Comparison of ENCODE assay signal across 9 cellular contexts in genomic region chr3:114336122-114336697, GRCh38. TPM values are rescaled to one million over a fixed set of nuclear protein-coding genes. Genes with fewer than 3 reads are reported as not detected.
A peak's percentile ranks its signal among the peaks of the same experiment; 100 is the strongest.
DNase-seq lines count a peak whose midpoint lies in the region; ATAC-seq and TF ChIP-seq lines count a peak whose summit lies in the region.
"Had no signal": no experiment of that assay in that cellular context is flagged by ENCODE, and none has a peak within 500 bp of the region (broad histone marks: within the 10 kb centered on the region; RNA-seq: fewer than 3 reads in every experiment).

No MANE protein-coding gene starts in this region.

- H4K20me1 ChIP-seq in osteoblast (ENCODE audit: insufficient read depth, low read length) = peaks cover 5% of the 10 kb centered on the region

- peaks cover 7% of the 10 kb centered on the region for H3K9me3 Mint-ChIP-seq in chondrocyte (ENCODE audit: low read depth)

- no peak overlapping the region for H3K27ac Mint-ChIP-seq in chondrocyte (ENCODE audit: unreplicated experiment)

- H3K4me3 Mint-ChIP-seq in chondrocyte (ENCODE audit: unreplicated experiment) = no peak overlapping the region

- H3K79me2 ChIP-seq in osteoblast (ENCODE audit: insufficient read depth, low read length) = no peaks in the 10 kb centered on the region

- H3K4me1 Mint-ChIP-seq in chondrocyte (ENCODE audit: low read depth) = no peaks in the 10 kb centered on the region

- no peaks in the 10 kb centered on the region for H3K9me3 ChIP-seq in osteoblast (ENCODE audit: low read depth, low read length)

- no peak for ATAC-seq in GM18520 (IDR thresholded peaks at IDR 0.05; ENCODE audit: unreplicated experiment)

- TF ChIP-seq CTCF in chondrocyte (IDR thresholded peaks at IDR 0.05) (peak; percentile 80), osteoblast (IDR thresholded peaks at IDR 0.05; ENCODE audit: extremely low read depth, low read depth, low read length) (peak; percentile 50)

- no peaks in the 10 kb centered on the region for H3K4me1 ChIP-seq in osteoblast (ENCODE audit: insufficient read depth, low read length)

- peaks cover 5% of the 10 kb centered on the region for H3K36me3 ChIP-seq in osteoblast (ENCODE audit: insufficient read depth, low read length)

- no peak overlapping the region for H3K27ac ChIP-seq in osteoblast (ENCODE audit: low read depth, low read length)

- no peak overlapping the region for H2AFZ ChIP-seq in osteoblast (ENCODE audit: low read length)

- H3K36me3 Mint-ChIP-seq in chondrocyte (ENCODE audit: low read depth) = peaks cover 18% of the 10 kb centered on the region

- no peaks in the 10 kb centered on the region for H3K27me3 ChIP-seq in osteoblast (ENCODE audit: insufficient read depth, low read length)

- H3K4me3 ChIP-seq in osteoblast (ENCODE audit: insufficient read depth, low read length) = no peak overlapping the region

- peak; percentile 1 for DNase-seq in DMS53 (lab: John Stamatoyannopoulos, UW)
- DNase-seq in DMS53 treated with DMSO at 0.1 percent for 48 hours (lab: John Stamatoyannopoulos, UW; ENCODE audit: unreplicated experiment) = no peak
- peak; percentile 2 for DNase-seq in LHCN-M2 (ENCODE audit: low read depth)
- DNase-seq in chondrocyte (ENCODE audit: low spot score) = no peak
- no peak for DNase-seq in osteoblast (ENCODE audit: insufficient read length, low spot score, missing footprints)
- DNase-seq in Ammon's horn (ENCODE audit: low spot score) = no peak
- DNase-seq in amniotic stem cell (lab: John Stamatoyannopoulos, UW) = no peak
- DNase-seq: effector memory CD4-positive, alpha-beta T cell had no signal

- no peaks in the 10 kb centered on the region for H3K27me3 Mint-ChIP-seq in chondrocyte (ENCODE audit: low read depth)

- H3K4me2 ChIP-seq in osteoblast (ENCODE audit: insufficient read depth, low read length) = no peak overlapping the region

RNA-seq across cellular contexts. Expression of gene TIGIT, which starts 42.4 kb away (rescaled TPM):
- not detected in 2 replicates for total RNA-seq in LHCN-M2 (2014; rRNA removed)
- not detected for polyA plus RNA-seq in LHCN-M2 (2012)
- total RNA-seq in chondrocyte = not detected in 3 replicates
- not detected in 2 replicates for total RNA-seq in osteoblast

Comparison
In these comparisons a context has a peak if more than half of its experiments do, and no peak if none do; other contexts are left out.
1. DNase-seq: peak in DMS53 (single experiment) and LHCN-M2 (single experiment); none in DMS53 treated with DMSO at 0.1 percent for 48 hours (single experiment), chondrocyte (single experiment), osteoblast (single experiment), Ammon's horn (single experiment) and amniotic stem cell (single experiment).